In genomic region chr12:49870501-49871262, GRCh38 we compare ENCODE assay signal across 13 cellular contexts. TPM values are rescaled to one million over a fixed set of nuclear protein-coding genes. Genes with fewer than 3 reads are reported as not detected.
"Had no signal": no experiment of that assay in that cellular context is flagged by ENCODE, and none has a peak within 500 bp of the region (broad histone marks: within the 10 kb centered on the region; RNA-seq: fewer than 3 reads in every experiment).

No MANE protein-coding gene starts in this region.

- H3K4me1 Mint-ChIP-seq: activated naive CD4-positive, alpha-beta T cell treated with anti-CD3 and anti-CD28 coated beads, Interleukin-2, amount 50 U/mL, for 24 hours; stimulated activated naive B cell treated with anti-CD40 and anti-IgM and Interleukin-4, amounts not matched to agents 10 μg/mL and 1 μg/mL and 100 μg/mL, for 72 hours had no signal

- H3K9me3 Mint-ChIP-seq: activated naive CD4-positive, alpha-beta T cell treated with anti-CD3 and anti-CD28 coated beads, Interleukin-2, amount 50 U/mL, for 24 hours; stimulated activated naive B cell treated with anti-CD40 and anti-IgM and Interleukin-4, amounts not matched to agents 10 μg/mL and 1 μg/mL and 100 μg/mL, for 72 hours; T-helper 2 cell treated with Interferon-gamma antibody and Interleukin-4, amounts not matched to agents 5 μg/mL and 100 μg/mL, for 36 hours had no signal

- H3K27me3 Mint-ChIP-seq: activated naive CD4-positive, alpha-beta T cell treated with anti-CD3 and anti-CD28 coated beads, Interleukin-2, amount 50 U/mL, for 24 hours had no signal

- H3K27ac Mint-ChIP-seq: activated naive CD4-positive, alpha-beta T cell treated with anti-CD3 and anti-CD28 coated beads, Interleukin-2, amount 50 U/mL, for 24 hours; stimulated activated naive B cell treated with anti-CD40 and anti-IgM and Interleukin-4, amounts not matched to agents 10 μg/mL and 1 μg/mL and 100 μg/mL, for 72 hours; T-helper 2 cell treated with Interferon-gamma antibody and Interleukin-4, amounts not matched to agents 5 μg/mL and 100 μg/mL, for 36 hours had no signal

- H3K4me3 Mint-ChIP-seq: activated naive CD4-positive, alpha-beta T cell treated with anti-CD3 and anti-CD28 coated beads, Interleukin-2, amount 50 U/mL, for 24 hours; stimulated activated naive B cell treated with anti-CD40 and anti-IgM and Interleukin-4, amounts not matched to agents 10 μg/mL and 1 μg/mL and 100 μg/mL, for 72 hours; T-helper 2 cell treated with Interferon-gamma antibody and Interleukin-4, amounts not matched to agents 5 μg/mL and 100 μg/mL, for 36 hours had no signal

- H3K27me3 ChIP-seq: adrenal gland, colonic mucosa, transverse colon had no signal

- ATAC-seq: foreskin keratinocyte; stimulated activated naive B cell treated with anti-CD40 and anti-IgM and Interleukin-4, amounts not matched to agents 10 μg/mL and 1 μg/mL and 100 μg/mL, for 72 hours had no signal

- H3K4me3 ChIP-seq: adrenal gland, colonic mucosa, transverse colon had no signal

- H3K36me3 ChIP-seq: adrenal gland, colonic mucosa, transverse colon had no signal

- H3K4me1 ChIP-seq: foreskin keratinocyte had no signal

- DNase-seq: activated CD4-positive, alpha-beta T cell treated with anti-CD3 and anti-CD28 coated beads, Interleukin-2, amount 50 U/mL, for 1 hour; activated T-cell treated with anti-CD3 and anti-CD28 coated beads, Interleukin-2, amount 50 U/mL, for 1 hour; caudate nucleus; colonic mucosa; effector memory CD4-positive, alpha-beta T cell; foreskin keratinocyte; kidney glomerular epithelial cell; stimulated activated CD4-positive, alpha-beta T cell treated with anti-CD3 and anti-CD28 coated beads, Interleukin-2, amount 100 ng/mL, for 48 hours; stimulated activated naive B cell treated with anti-CD40 and anti-IgM and Interleukin-4, amounts not matched to agents 10 μg/mL and 1 μg/mL and 100 μg/mL, for 72 hours; transverse colon had no signal

- H3K36me3 Mint-ChIP-seq: activated naive CD4-positive, alpha-beta T cell treated with anti-CD3 and anti-CD28 coated beads, Interleukin-2, amount 50 U/mL, for 24 hours; stimulated activated naive B cell treated with anti-CD40 and anti-IgM and Interleukin-4, amounts not matched to agents 10 μg/mL and 1 μg/mL and 100 μg/mL, for 72 hours had no signal

- H3K9me3 ChIP-seq: adrenal gland, colonic mucosa, transverse colon had no signal

- H3K27ac ChIP-seq: colonic mucosa, foreskin keratinocyte had no signal

RNA-seq across cellular contexts. Expression of gene FAIM2, which starts 33.0 kb away (rescaled TPM):
- total RNA-seq: foreskin keratinocyte had no signal
- polyA plus RNA-seq: foreskin keratinocyte had no signal
